In genomic region chr5:144566747-144567415, GRCh38 we compare ENCODE assay signal across 2 cellular contexts.
TF ChIP-seq lines count a peak whose summit lies in the region.

No MANE protein-coding gene starts in this region.

TF ChIP-seq in H1, 55 proteins besides CTCF, POLR2A, EP300 and RAD21 (continued from another document):
- TF ChIP-seq EZH2 (IDR thresholded peaks at IDR 0.05; ENCODE audit: low read depth, low read length, severe bottlenecking) (no peak), TCF12 (IDR thresholded peaks at IDR 0.05; ENCODE audit: low read depth, low read length) (no peak), TEAD4 (IDR thresholded peaks at IDR 0.05; ENCODE audit: low read depth, low read length) (peak; percentile 71)

TF ChIP-seq in SK-N-SH treated with all-trans-retinoic acid at 6 μM for 48 hours, 23 proteins besides CTCF, POLR2A, EP300 and RAD21 (continued from another document):
- TF ChIP-seq, protein P1, sequence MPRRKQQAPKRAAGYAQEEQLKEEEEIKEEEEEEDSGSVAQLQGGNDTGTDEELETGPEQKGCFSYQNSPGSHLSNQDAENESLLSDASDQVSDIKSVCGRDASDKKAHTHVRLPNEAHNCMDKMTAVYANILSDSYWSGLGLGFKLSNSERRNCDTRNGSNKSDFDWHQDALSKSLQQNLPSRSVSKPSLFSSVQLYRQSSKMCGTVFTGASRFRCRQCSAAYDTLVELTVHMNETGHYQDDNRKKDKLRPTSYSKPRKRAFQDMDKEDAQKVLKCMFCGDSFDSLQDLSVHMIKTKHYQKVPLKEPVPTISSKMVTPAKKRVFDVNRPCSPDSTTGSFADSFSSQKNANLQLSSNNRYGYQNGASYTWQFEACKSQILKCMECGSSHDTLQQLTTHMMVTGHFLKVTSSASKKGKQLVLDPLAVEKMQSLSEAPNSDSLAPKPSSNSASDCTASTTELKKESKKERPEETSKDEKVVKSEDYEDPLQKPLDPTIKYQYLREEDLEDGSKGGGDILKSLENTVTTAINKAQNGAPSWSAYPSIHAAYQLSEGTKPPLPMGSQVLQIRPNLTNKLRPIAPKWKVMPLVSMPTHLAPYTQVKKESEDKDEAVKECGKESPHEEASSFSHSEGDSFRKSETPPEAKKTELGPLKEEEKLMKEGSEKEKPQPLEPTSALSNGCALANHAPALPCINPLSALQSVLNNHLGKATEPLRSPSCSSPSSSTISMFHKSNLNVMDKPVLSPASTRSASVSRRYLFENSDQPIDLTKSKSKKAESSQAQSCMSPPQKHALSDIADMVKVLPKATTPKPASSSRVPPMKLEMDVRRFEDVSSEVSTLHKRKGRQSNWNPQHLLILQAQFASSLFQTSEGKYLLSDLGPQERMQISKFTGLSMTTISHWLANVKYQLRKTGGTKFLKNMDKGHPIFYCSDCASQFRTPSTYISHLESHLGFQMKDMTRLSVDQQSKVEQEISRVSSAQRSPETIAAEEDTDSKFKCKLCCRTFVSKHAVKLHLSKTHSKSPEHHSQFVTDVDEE (CRISPR knock-in tag; IDR thresholded peaks at IDR 0.05), result no peak
- no peak for TF ChIP-seq ISL1 (CRISPR knock-in tag; IDR thresholded peaks at IDR 0.05)
